23 cellular contexts compared by ENCODE assay signal in genomic region chr19:42478765-42479307, GRCh38. TPM values are rescaled to one million over a fixed set of nuclear protein-coding genes. Genes with fewer than 3 reads are reported as not detected.
DNase-seq lines count a peak whose midpoint lies in the region; ATAC-seq, FAIRE-seq and TF ChIP-seq lines count a peak whose summit lies in the region.
"Had no signal": no experiment of that assay in that cellular context is flagged by ENCODE, and none has a peak within 500 bp of the region (broad histone marks: within the 10 kb centered on the region; RNA-seq: fewer than 3 reads in every experiment).

No MANE protein-coding gene starts in this region.

- H3K9me1 ChIP-seq in K562 (ENCODE audit: control insufficient read depth, insufficient read depth, low read length) = no peaks in the 10 kb centered on the region

- intact Hi-C loops in K562 (cut with micrococcal nuclease) = no loop called here
- intact Hi-C loops in mucosa of descending colon (cut with DNase I, micrococcal nuclease) = no loop called here
- intact Hi-C loops in naive thymus-derived CD4-positive, alpha-beta T cell (cut with micrococcal nuclease) = no loop called here

- H3K27ac Mint-ChIP-seq in H9 = 0 out of 7 replicates have a peak overlapping the region, but pooled peaks of 1 of the 3 experiments have one; percentile 27
- H3K27ac Mint-ChIP-seq in naive thymus-derived CD4-positive, alpha-beta T cell = peak overlapping the region in 3 of 9 donors; percentile 31 to 44 (median 36)
- no peak overlapping the region for H3K27ac Mint-ChIP-seq in activated CD8-positive, alpha-beta T cell treated with anti-CD3 and anti-CD28 coated beads, Interleukin-2, amount 10 ng/mL, durations not matched to agents 7 days and 5 days
- H3K27ac Mint-ChIP-seq: HFFc6, IgD-negative memory B cell had no signal

- H3K9me3 Mint-ChIP-seq in H9 = peaks cover 0 to 2% of the 10 kb centered on the region in 2 experiments; a peak in 1 of 5 replicates
- no peaks in the 10 kb centered on the region for H3K9me3 Mint-ChIP-seq in naive thymus-derived CD4-positive, alpha-beta T cell
- no peaks in the 10 kb centered on the region for H3K9me3 Mint-ChIP-seq in activated CD8-positive, alpha-beta T cell treated with anti-CD3 and anti-CD28 coated beads, Interleukin-2, amount 10 ng/mL, durations not matched to agents 7 days and 5 days (ENCODE audit: insufficient read depth)
- H3K9me3 Mint-ChIP-seq: HFFc6, IgD-negative memory B cell had no signal

- TF ChIP-seq EP300 in K562 (IDR thresholded peaks at IDR 0.05; ENCODE audit: low read length) = no peak

- no peaks in the 10 kb centered on the region for H3K23me2 ChIP-seq in H9 (ENCODE audit: insufficient read length, low read depth, low read length, poor library complexity, severe bottlenecking)

- H2BK15ac ChIP-seq in H9 (ENCODE audit: low read depth, low read length) = no peak overlapping the region

- CTCF ChIA-PET in K562 (lab: Yijun Ruan, JAX; ENCODE audit: low intra/inter-chr PET ratio) = no interaction called here
- CTCF ChIA-PET in naive thymus-derived CD4-positive, alpha-beta T cell (lab: Charles Lee) = no interaction called here
- CTCF ChIA-PET in activated CD8-positive, alpha-beta T cell treated with anti-CD3 and anti-CD28 coated beads, Interleukin-2, amount 10 ng/mL, durations not matched to agents 7 days and 5 days (lab: Charles Lee) = interaction anchor here (1.0 to 2.9 kb wide), 5 partner anchors 12 to 50 kb away, joined by 3 to 11 read pairs (median 4); partner anchors contain the start of gene CEACAM1

- H3K79me1 ChIP-seq in H9 (ENCODE audit: insufficient read depth, low read depth, low read length, poor library complexity, severe bottlenecking) = no peaks in the 10 kb centered on the region

- H2AK5ac ChIP-seq in H9 (ENCODE audit: insufficient read length, low read length) = no peak overlapping the region

- DNase-seq in H9 (no peak), K562 (ENCODE audit: extremely low read depth in 1 of 4, low spot score in 3 of 4) (no peak), mucosa of descending colon (no peak), NCI-H2171 treated with DMSO at 0.1 percent for 48 hours (lab: John Stamatoyannopoulos, UW) (no peak)
- DNase-seq in naive thymus-derived CD4-positive, alpha-beta T cell = no peak
- DNase-seq in activated CD8-positive, alpha-beta T cell treated with anti-CD3 and anti-CD28 coated beads, Interleukin-2, amount 10 ng/mL, durations not matched to agents 7 days and 5 days = no peak
- DNase-seq: ACHN; BE2C; CD4-positive, alpha-beta memory T cell; DMS153; DMS79; GF-D8; HCEC 1CT; HFFc6; KG1 had no signal

- H4K8ac ChIP-seq in H9 (replicated peaks; ENCODE audit: insufficient read length, low read depth, low read length) = no peak overlapping the region

- no peak overlapping the region for H3K18ac ChIP-seq in H9 (ENCODE audit: insufficient read length, low read depth, low read length)

- TF ChIP-seq CTCF in H9 (conservative IDR thresholded peaks at IDR 0.05) (no peak), K562 (IDR thresholded peaks at IDR 0.05 in 2 of 3, conservative IDR thresholded peaks at IDR 0.05 in 1 of 3; ENCODE audit: insufficient read depth in 2 of 3, low read depth in 1 of 3, low read length in 3 of 3) (no peak), mucosa of descending colon (IDR thresholded peaks at IDR 0.05) (no peak)

- WGBS in H9 (ENCODE audit: extremely low coverage, insufficient read length, low lambda C conversion rate) = no CpG with 5 or more reads among the region's 2 CpGs
- 0% methylated on average over 2 of the region's 2 CpGs for WGBS in K562 (ENCODE audit: insufficient coverage, low coverage, missing lambda C conversion rate)

- ATAC-seq in K562 (no peak), mucosa of descending colon (peak; percentile 82), HG03571 (IDR thresholded peaks at IDR 0.05; ENCODE audit: unreplicated experiment) (no peak)
- ATAC-seq in naive thymus-derived CD4-positive, alpha-beta T cell = no peak
- ATAC-seq in activated CD8-positive, alpha-beta T cell treated with anti-CD3 and anti-CD28 coated beads, Interleukin-2, amount 10 ng/mL, durations not matched to agents 7 days and 5 days = no peak
- ATAC-seq: HepG2 had no signal

- H3K27me3 ChIP-seq in BLaER1 treated with 17β-estradiol and CSF1 and Interleukin-3, amounts not matched to agents 10 nM and 100 nM = no peaks in the 10 kb centered on the region
- no peaks in the 10 kb centered on the region for H3K27me3 ChIP-seq in H9 (ENCODE audit: insufficient read depth, low read length)
- peaks cover 4 to 5% of the 10 kb centered on the region in 2 experiments; a peak in 2 of 5 replicates for H3K27me3 ChIP-seq in K562 (ENCODE audit: control insufficient read depth in 2 of 2, insufficient read depth in 2 of 2, low read length in 2 of 2)
- H3K27me3 ChIP-seq in naive thymus-derived CD4-positive, alpha-beta T cell (ENCODE audit: control insufficient read depth in 2 of 2, insufficient read depth in 2 of 2, low read length in 2 of 2) = no peaks in the 10 kb centered on the region
- H3K27me3 ChIP-seq: BE2C had no signal

- no peak overlapping the region for H3T11ph ChIP-seq in H9 (ENCODE audit: low read length)

- FAIRE-seq in K562 (lab: Jason Lieb, UNC) = no peak
- FAIRE-seq: HepG2 had no signal

- no peaks in the 10 kb centered on the region for H4K20me1 ChIP-seq in BLaER1 treated with 17β-estradiol and CSF1 and Interleukin-3, amounts not matched to agents 10 nM and 100 nM
- H4K20me1 ChIP-seq in H9 (ENCODE audit: control insufficient read depth, insufficient read depth, insufficient read length) = no peaks in the 10 kb centered on the region
- no peaks in the 10 kb centered on the region for H4K20me1 ChIP-seq in K562 (replicated peaks; ENCODE audit: control insufficient read depth, insufficient read depth, low read length)

- H3K4me2 ChIP-seq in BLaER1 treated with 17β-estradiol and CSF1 and Interleukin-3, amounts not matched to agents 10 nM and 100 nM = peak overlapping the region in 9 of 11 experiments; percentile 68 to 93 (median 83); a peak in 18 of 22 replicates
- no peak overlapping the region for H3K4me2 ChIP-seq in H9 (ENCODE audit: insufficient read depth, insufficient read length, low read length)
- H3K4me2 ChIP-seq in K562 (ENCODE audit: insufficient read depth, low read length) = no peak overlapping the region

- no peak overlapping the region for H3K56ac ChIP-seq in H9 (ENCODE audit: insufficient read length, low read depth, low read length)

- peak overlapping the region in 9 of 11 experiments; percentile 75 to 97 (median 87); a peak in 16 of 22 replicates for H3K27ac ChIP-seq in BLaER1 treated with 17β-estradiol and CSF1 and Interleukin-3, amounts not matched to agents 10 nM and 100 nM
- H3K27ac ChIP-seq in H9 (ENCODE audit: insufficient read length, low read depth, low read length) = no peak overlapping the region
- H3K27ac ChIP-seq in K562 (ENCODE audit: extremely low read depth, low read depth, low read length) = no peak overlapping the region
- no peak overlapping the region for H3K27ac ChIP-seq in naive thymus-derived CD4-positive, alpha-beta T cell (ENCODE audit: low read depth, low read length)
- H3K27ac ChIP-seq: C4-2B had no signal

- no peak overlapping the region for H4K91ac ChIP-seq in H9 (ENCODE audit: insufficient read length, low read depth, low read length)

- no peak overlapping the region for H4K5ac ChIP-seq in H9 (ENCODE audit: insufficient read length, low read depth, low read length)

- in situ Hi-C loops in K562 (cut with MboI) = no loop called here

- H3K4me1 ChIP-seq in BLaER1 treated with 17β-estradiol and CSF1 and Interleukin-3, amounts not matched to agents 10 nM and 100 nM = peaks cover 37 to 100% (median 72%) of the 10 kb centered on the region in 10 experiments
- H3K4me1 ChIP-seq in H9 (ENCODE audit: insufficient read depth, low read length) (peaks cover 11% of the 10 kb centered on the region; the same call in 1 of the 2 replicates), K562 (replicated peaks in 1 of 2; ENCODE audit: control insufficient read depth in 2 of 2, insufficient read depth in 2 of 2, low read length in 2 of 2) (no peaks in the 10 kb centered on the region), mucosa of descending colon (ENCODE audit: low read depth) (peaks cover 4% of the 10 kb centered on the region)
- peaks cover 5 to 6% of the 10 kb centered on the region in 2 donors for H3K4me1 ChIP-seq in naive thymus-derived CD4-positive, alpha-beta T cell (ENCODE audit: control insufficient read depth in 2 of 2, insufficient read depth in 2 of 2, low read length in 2 of 2)
- H3K4me1 ChIP-seq: BE2C had no signal

- H2BK5ac ChIP-seq in H9 (ENCODE audit: insufficient read length, low read length) = no peak overlapping the region

- peaks cover 0 to 13% (median 0%) of the 10 kb centered on the region in 11 experiments; a peak in 3 of 22 replicates for H3K9me3 ChIP-seq in BLaER1 treated with 17β-estradiol and CSF1 and Interleukin-3, amounts not matched to agents 10 nM and 100 nM (replicated peaks in 1 of 11)
- H3K9me3 ChIP-seq in H9 (ENCODE audit: control insufficient read depth, low read depth, low read length) = no peaks in the 10 kb centered on the region
- H3K9me3 ChIP-seq in K562 (replicated peaks; ENCODE audit: control insufficient read depth, insufficient read depth, low read depth, low read length) = no peaks in the 10 kb centered on the region
- H3K9me3 ChIP-seq in mucosa of descending colon = no peaks in the 10 kb centered on the region
- no peaks in the 10 kb centered on the region for H3K9me3 ChIP-seq in naive thymus-derived CD4-positive, alpha-beta T cell (ENCODE audit: control insufficient read depth in 2 of 3, low read length in 3 of 3)
- H3K9me3 ChIP-seq: BE2C had no signal

- POLR2A ChIA-PET in K562 (lab: Yijun Ruan, JAX) = no interaction called here
- POLR2A ChIA-PET in naive thymus-derived CD4-positive, alpha-beta T cell (lab: Charles Lee) = no interaction called here
- POLR2A ChIA-PET in activated CD8-positive, alpha-beta T cell treated with anti-CD3 and anti-CD28 coated beads, Interleukin-2, amount 10 ng/mL, durations not matched to agents 7 days and 5 days (lab: Charles Lee) = no interaction called here

- no peak overlapping the region for H2BK12ac ChIP-seq in H9 (ENCODE audit: insufficient read length, low read depth, low read length)

- H2BK120ac ChIP-seq in H9 (ENCODE audit: low read depth, low read length, poor library complexity, severe bottlenecking) = no peak overlapping the region

- TF ChIP-seq RAD21 in K562 (CRISPR knock-in tag; conservative IDR thresholded peaks at IDR 0.05 in 1 of 2, IDR thresholded peaks at IDR 0.05 in 1 of 2) = no peak

- H3K79me2 ChIP-seq in H9 (ENCODE audit: insufficient read depth, low read length) (no peaks in the 10 kb centered on the region), K562 (ENCODE audit: control insufficient read depth, insufficient read depth, low read length) (no peaks in the 10 kb centered on the region)

- H3K23ac ChIP-seq in H9 (ENCODE audit: insufficient read length, low read depth, low read length) = no peak overlapping the region

- peak overlapping the region; percentile 15 for H2BK20ac ChIP-seq in H9 (ENCODE audit: low read depth, low read length, poor library complexity, severe bottlenecking)

- no peak for TF ChIP-seq POLR2A in K562 (conservative IDR thresholded peaks at IDR 0.05)

- no TSS peak for BruUV-seq in K562 (replicated peaks; lab: Mats Ljungman, UMichigan)

- H3K27me3 Mint-ChIP-seq in H9 (ENCODE audit: low read depth) = no peaks in the 10 kb centered on the region; the same call in none of the 2 replicates
- H3K27me3 Mint-ChIP-seq in naive thymus-derived CD4-positive, alpha-beta T cell = no peaks in the 10 kb centered on the region
- peaks cover 3% of the 10 kb centered on the region for H3K27me3 Mint-ChIP-seq in activated CD8-positive, alpha-beta T cell treated with anti-CD3 and anti-CD28 coated beads, Interleukin-2, amount 10 ng/mL, durations not matched to agents 7 days and 5 days (ENCODE audit: low read depth)
- H3K27me3 Mint-ChIP-seq: CD4-positive, alpha-beta memory T cell; IgD-negative memory B cell had no signal

- H3K4ac ChIP-seq in H9 (ENCODE audit: low read depth, low read length) = no peak overlapping the region

- H3K36me3 ChIP-seq in BLaER1 treated with 17β-estradiol and CSF1 and Interleukin-3, amounts not matched to agents 10 nM and 100 nM = no peaks in the 10 kb centered on the region; a peak in 1 of 22 replicates
- no peaks in the 10 kb centered on the region for H3K36me3 ChIP-seq in K562 (ENCODE audit: control insufficient read depth, insufficient read depth, low read length)
- H3K36me3 ChIP-seq in mucosa of descending colon (ENCODE audit: low read depth) = no peaks in the 10 kb centered on the region
- H3K36me3 ChIP-seq in naive thymus-derived CD4-positive, alpha-beta T cell (ENCODE audit: control insufficient read depth in 2 of 3, insufficient read depth in 3 of 3, low read length in 3 of 3) = no peaks in the 10 kb centered on the region
- H3K36me3 ChIP-seq: BE2C had no signal

- H2AFZ ChIP-seq in H9 (ENCODE audit: low read length) (no peak overlapping the region), K562 (ENCODE audit: low read depth, low read length) (no peak overlapping the region)

- H3K4me3 ChIP-seq in BLaER1 treated with 17β-estradiol and CSF1 and Interleukin-3, amounts not matched to agents 10 nM and 100 nM = no peak overlapping the region
- H3K4me3 ChIP-seq in K562 (no peak overlapping the region), mucosa of descending colon (no peak overlapping the region)
- no peak overlapping the region for H3K4me3 ChIP-seq in naive thymus-derived CD4-positive, alpha-beta T cell (ENCODE audit: low read length)

- peaks cover 0 to 6% (median 3%) of the 10 kb centered on the region in 3 experiments; a peak in 5 of 7 replicates for H3K36me3 Mint-ChIP-seq in H9 (ENCODE audit: insufficient read depth in 1 of 3, low read depth in 3 of 3)
- H3K36me3 Mint-ChIP-seq in naive thymus-derived CD4-positive, alpha-beta T cell = peaks cover 0 to 8% (median 0%) of the 10 kb centered on the region in 5 donors
- peaks cover 7% of the 10 kb centered on the region for H3K36me3 Mint-ChIP-seq in activated CD8-positive, alpha-beta T cell treated with anti-CD3 and anti-CD28 coated beads, Interleukin-2, amount 10 ng/mL, durations not matched to agents 7 days and 5 days (ENCODE audit: low read depth)
- H3K36me3 Mint-ChIP-seq: CD4-positive, alpha-beta memory T cell had no signal

- peaks cover 37 to 40% of the 10 kb centered on the region in 2 experiments for H3K4me1 Mint-ChIP-seq in H9
- H3K4me1 Mint-ChIP-seq in naive thymus-derived CD4-positive, alpha-beta T cell = peaks cover 16 to 23% (median 19%) of the 10 kb centered on the region in 7 donors
- peaks cover 39% of the 10 kb centered on the region for H3K4me1 Mint-ChIP-seq in activated CD8-positive, alpha-beta T cell treated with anti-CD3 and anti-CD28 coated beads, Interleukin-2, amount 10 ng/mL, durations not matched to agents 7 days and 5 days (ENCODE audit: low read depth)

- H3K14ac ChIP-seq in H9 (ENCODE audit: insufficient read depth, low read length) = no peak overlapping the region

- no peak overlapping the region for H3K4me3 Mint-ChIP-seq in H9
- H3K4me3 Mint-ChIP-seq in naive thymus-derived CD4-positive, alpha-beta T cell = no peak overlapping the region
- no peak overlapping the region for H3K4me3 Mint-ChIP-seq in activated CD8-positive, alpha-beta T cell treated with anti-CD3 and anti-CD28 coated beads, Interleukin-2, amount 10 ng/mL, durations not matched to agents 7 days and 5 days
- H3K4me3 Mint-ChIP-seq: CD4-positive, alpha-beta memory T cell; HFFc6; IgD-negative memory B cell had no signal

- peak overlapping the region in 1 of 11 experiments; percentile 78; a peak in 2 of 22 replicates for H3K9ac ChIP-seq in BLaER1 treated with 17β-estradiol and CSF1 and Interleukin-3, amounts not matched to agents 10 nM and 100 nM
- H3K9ac ChIP-seq in H9 (ENCODE audit: extremely low read depth, insufficient read length, low read length) (no peak overlapping the region), K562 (ENCODE audit: insufficient read depth in 1 of 2, low read depth in 2 of 2, low read length in 2 of 2) (no peak overlapping the region)

RNA-seq across cellular contexts. Expression of gene CXCL17, which starts 36.1 kb away (rescaled TPM):
- total RNA-seq in H9 (2021) = not detected in 2 replicates
- not detected in 2 replicates for total RNA-seq in K562 (2011; cell fraction: chromatin; rRNA removed; ENCODE audit: low replicate concordance)
- not detected in 2 replicates for total RNA-seq in K562 (2011; cell fraction: nucleolus; rRNA removed)
- not detected in 2 replicates for total RNA-seq in K562 (2011; cell fraction: nucleoplasm; rRNA removed)
- not detected in 2 replicates for total RNA-seq in K562 (2014; rRNA removed)
- not detected in 2 replicates for total RNA-seq in K562 (2014; rRNA removed; fragmentation: Illumina TruSeq; extraction: Trizol)
- total RNA-seq in K562 (2015; rRNA removed; fragmentation: Illumina TruSeq; extraction: Trizol) = not detected in 2 replicates
- not detected in 2 replicates for total RNA-seq in K562 (2021)
- not detected in 2 replicates for polyA plus RNA-seq in K562 (2011; rRNA removed)
- not detected in 2 replicates for polyA plus RNA-seq in K562 (2011; cell fraction: cytosol; rRNA removed)
- not detected in 2 replicates for polyA plus RNA-seq in K562 (2011; cell fraction: nucleus; rRNA removed)
- polyA plus RNA-seq in K562 (2012) = 0.14 and 0.19 TPM in 2 replicates
- polyA plus RNA-seq in K562 (2014; fragmentation: Illumina TruSeq; extraction: Trizol) = 0.10 TPM in 1 of 2 replicates, not detected in the other
- polyA plus RNA-seq in K562 (2014; fragmentation: Nextera tagmentation; extraction: Ambion mirVana) = under 1 TPM in 1 of 2 experiments, not detected in 1; 0.15 TPM
- polyA plus RNA-seq in K562 (2014; rRNA removed) = not detected in 2 replicates
- polyA minus RNA-seq in K562 (2011; rRNA and poly(A)+ RNA removed) = not detected in 2 replicates
- not detected in 2 replicates for polyA minus RNA-seq in K562 (2011; cell fraction: cytosol; rRNA and poly(A)+ RNA removed)
- not detected in 2 replicates for polyA minus RNA-seq in K562 (2011; cell fraction: nucleus; rRNA and poly(A)+ RNA removed)
- total RNA-seq in mucosa of descending colon = not detected
- total RNA-seq in naive thymus-derived CD4-positive, alpha-beta T cell = not detected
- under 1 TPM in 1 of 2 donors, not detected in 1; 0.30 TPM for polyA plus RNA-seq in naive thymus-derived CD4-positive, alpha-beta T cell
- not detected for total RNA-seq in activated CD8-positive, alpha-beta T cell treated with anti-CD3 and anti-CD28 coated beads, Interleukin-2, amount 10 ng/mL, durations not matched to agents 7 days and 5 days
- total RNA-seq: A172; CD4-positive, alpha-beta memory T cell; Daoy; H4; HepG2; HFFc6 had no signal
- polyA plus RNA-seq: CD4-positive, alpha-beta memory T cell had no signal

RNA-seq across cellular contexts. Expression of gene CEACAM1, which starts 49.4 kb away (rescaled TPM):
- total RNA-seq in H9 (2021) (0.94 and 1.5 TPM in 2 replicates), K562 (2014; rRNA removed) (0.05 TPM in 1 of 2 replicates, not detected in the other), K562 (2014; rRNA removed; fragmentation: Illumina TruSeq; extraction: Trizol) (0.11 TPM in 1 of 2 replicates, not detected in the other), K562 (2015; rRNA removed; fragmentation: Illumina TruSeq; extraction: Trizol) (0.04 and 0.15 TPM in 2 replicates), K562 (2021) (0.16 and 0.36 TPM in 2 replicates), mucosa of descending colon (1,000 to 10,000 TPM in 2 of 3 donors, 100 to 1,000 TPM in 1; 591 to 2,323 (median 1,343) TPM)
- total RNA-seq in K562 (2011; cell fraction: chromatin; rRNA removed; ENCODE audit: low replicate concordance) = 0.40 and 0.42 TPM in 2 replicates
- total RNA-seq in K562 (2011; cell fraction: nucleolus; rRNA removed) = 0.39 and 0.50 TPM in 2 replicates
- total RNA-seq in K562 (2011; cell fraction: nucleoplasm; rRNA removed) = 0.69 TPM in 1 of 2 replicates, not detected in the other
- polyA plus RNA-seq in K562 (2011; rRNA removed) (0.15 TPM in 1 of 2 replicates, not detected in the other), K562 (2014; fragmentation: Illumina TruSeq; extraction: Trizol) (0.12 TPM in 1 of 2 replicates, not detected in the other), K562 (2014; fragmentation: Nextera tagmentation; extraction: Ambion mirVana) (under 1 TPM in 1 of 2 experiments, not detected in 1; 0.10 TPM), K562 (2014; rRNA removed) (0.05 and 0.77 TPM in 2 replicates)
- 0.04 TPM in 1 of 2 replicates, not detected in the other for polyA plus RNA-seq in K562 (2011; cell fraction: cytosol; rRNA removed)
- polyA plus RNA-seq in K562 (2011; cell fraction: nucleus; rRNA removed) = 0.28 TPM in 1 of 2 replicates, not detected in the other
- polyA plus RNA-seq in K562 (2012) = 0.62 and 2.0 TPM in 2 replicates
- not detected in 2 replicates for polyA minus RNA-seq in K562 (2011; rRNA and poly(A)+ RNA removed)
- polyA minus RNA-seq in K562 (2011; cell fraction: cytosol; rRNA and poly(A)+ RNA removed) = 1.2 TPM in 1 of 2 replicates, not detected in the other
- polyA minus RNA-seq in K562 (2011; cell fraction: nucleus; rRNA and poly(A)+ RNA removed) = 0.13 TPM in 1 of 2 replicates, not detected in the other
- 10 to 100 TPM in 1 of 5 experiments, 1 to 10 TPM in 4; 2.5 to 46.6 (median 7.6) TPM for total RNA-seq in naive thymus-derived CD4-positive, alpha-beta T cell
- 1 to 10 TPM; 2.3 to 4.3 TPM for polyA plus RNA-seq in naive thymus-derived CD4-positive, alpha-beta T cell
- 10 to 100 TPM; 22.5 to 27.1 TPM for total RNA-seq in activated CD8-positive, alpha-beta T cell treated with anti-CD3 and anti-CD28 coated beads, Interleukin-2, amount 10 ng/mL, durations not matched to agents 7 days and 5 days
- total RNA-seq: HFFc6 had no signal

RNA-seq across cellular contexts. Expression of gene LIPE, which starts 51.6 kb away (rescaled TPM):
- 5.7 and 6.3 TPM in 2 replicates for total RNA-seq in H9 (2021)
- total RNA-seq in K562 (2011; cell fraction: chromatin; rRNA removed; ENCODE audit: low replicate concordance) = not detected in 2 replicates
- total RNA-seq in K562 (2011; cell fraction: nucleolus; rRNA removed) = not detected in 2 replicates
- total RNA-seq in K562 (2011; cell fraction: nucleoplasm; rRNA removed) = not detected in 2 replicates
- total RNA-seq in K562 (2014; rRNA removed) = not detected in 2 replicates
- not detected in 2 replicates for total RNA-seq in K562 (2014; rRNA removed; fragmentation: Illumina TruSeq; extraction: Trizol)
- not detected in 2 replicates for total RNA-seq in K562 (2015; rRNA removed; fragmentation: Illumina TruSeq; extraction: Trizol)
- total RNA-seq in K562 (2021) = 0.22 and 0.27 TPM in 2 replicates
- not detected in 2 replicates for polyA plus RNA-seq in K562 (2011; rRNA removed)
- polyA plus RNA-seq in K562 (2011; cell fraction: cytosol; rRNA removed) = not detected in 2 replicates
- not detected in 2 replicates for polyA plus RNA-seq in K562 (2011; cell fraction: nucleus; rRNA removed)
- polyA plus RNA-seq in K562 (2012) = 0.05 and 0.43 TPM in 2 replicates
- polyA plus RNA-seq in K562 (2014; fragmentation: Illumina TruSeq; extraction: Trizol) = not detected in 2 replicates
- polyA plus RNA-seq in K562 (2014; fragmentation: Nextera tagmentation; extraction: Ambion mirVana) = not detected
- polyA plus RNA-seq in K562 (2014; rRNA removed) = not detected in 2 replicates
- polyA minus RNA-seq in K562 (2011; rRNA and poly(A)+ RNA removed) = not detected in 2 replicates
- polyA minus RNA-seq in K562 (2011; cell fraction: cytosol; rRNA and poly(A)+ RNA removed) = not detected in 2 replicates
- polyA minus RNA-seq in K562 (2011; cell fraction: nucleus; rRNA and poly(A)+ RNA removed) = not detected in 2 replicates
- 10 to 100 TPM in 2 of 3 donors, 1 to 10 TPM in 1; 7.9 to 11.7 (median 10.0) TPM for total RNA-seq in mucosa of descending colon
- total RNA-seq in naive thymus-derived CD4-positive, alpha-beta T cell = 10 to 100 TPM; 15.8 to 35.4 (median 28.3) TPM
- 1 to 10 TPM; 7.0 to 9.8 TPM for polyA plus RNA-seq in naive thymus-derived CD4-positive, alpha-beta T cell
- 10 to 100 TPM; 33.4 to 34.6 TPM for total RNA-seq in activated CD8-positive, alpha-beta T cell treated with anti-CD3 and anti-CD28 coated beads, Interleukin-2, amount 10 ng/mL, durations not matched to agents 7 days and 5 days
- total RNA-seq: A172, HepG2 had no signal
- polyA plus RNA-seq: HepG2 had no signal

Comparison
In these comparisons a context has a peak if more than half of its experiments do, and no peak if none do; other contexts are left out.
1. H3K27ac ChIP-seq: peak in BLaER1 treated with 17β-estradiol and CSF1 and Interleukin-3, amounts not matched to agents 10 nM and 100 nM (9 of 11); none in H9 (single experiment), K562 (single experiment) and naive thymus-derived CD4-positive, alpha-beta T cell (single experiment).
2. H3K4me2 ChIP-seq: peak in BLaER1 treated with 17β-estradiol and CSF1 and Interleukin-3, amounts not matched to agents 10 nM and 100 nM (9 of 11); none in H9 (single experiment) and K562 (single experiment).
3. RNA of gene CEACAM1, which starts 49.4 kb away (total RNA-seq): 591 to 2,323 TPM in mucosa of descending colon; 22.5 to 27.1 TPM in activated CD8-positive, alpha-beta T cell treated with anti-CD3 and anti-CD28 coated beads, Interleukin-2, amount 10 ng/mL, durations not matched to agents 7 days and 5 days, 2.5 to 46.6 TPM in naive thymus-derived CD4-positive, alpha-beta T cell, 0.94 to 1.5 TPM in H9 and 0.04 to 0.69 TPM in K562; every median in the first group is over 10 times any median in the second.